In the genomic region with DNA sequence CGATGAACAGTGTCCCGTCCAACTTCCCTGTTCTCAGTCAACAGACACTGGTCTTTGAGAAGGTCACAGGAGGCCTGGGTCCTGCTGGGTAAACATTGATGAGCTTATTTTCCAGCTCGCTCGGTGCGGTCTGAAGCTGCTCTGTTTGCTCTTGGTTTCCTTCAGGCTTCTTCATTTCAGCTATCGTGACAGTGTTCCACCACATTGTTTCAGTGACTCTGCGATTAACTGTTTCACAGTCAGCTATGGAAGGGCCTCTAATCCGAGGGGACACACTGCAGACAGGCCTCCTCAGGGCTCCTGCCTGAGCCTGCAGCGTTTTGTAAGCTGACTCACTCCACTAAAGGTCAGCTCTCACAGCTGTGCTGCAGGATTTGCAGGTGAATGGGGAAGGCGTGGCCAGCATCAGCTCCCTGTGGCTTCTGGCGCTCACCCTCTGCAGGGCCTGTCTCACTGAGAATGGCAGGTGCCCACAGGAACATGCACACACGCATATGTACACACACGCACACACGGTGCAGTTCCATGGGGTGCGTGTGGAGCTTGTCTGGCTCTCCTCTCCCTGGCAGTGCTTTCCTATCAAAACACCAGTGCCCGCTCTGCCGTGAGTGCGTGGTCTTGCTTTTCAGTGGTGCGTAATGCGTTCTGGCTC, we compare ENCODE assay signal across 1 cellular context.
TF ChIP-seq lines count a peak whose summit lies in the region.

No MANE protein-coding gene starts in this region.

TF ChIP-seq in H1, 55 proteins besides CTCF, POLR2A, EP300 and RAD21:
- TF ChIP-seq SIN3A (conservative IDR thresholded peaks at IDR 0.05 in 1 of 2, IDR thresholded peaks at IDR 0.05 in 1 of 2; ENCODE audit: low read depth in 1 of 2, low read length in 2 of 2) (peak in 1 of 2 experiments; percentile 83; a peak in 2 of 4 replicates), JUND (IDR thresholded peaks at IDR 0.05; ENCODE audit: low read length) (peak; percentile 81), SUZ12 (IDR thresholded peaks at IDR 0.05; ENCODE audit: low read length) (no peak), BACH1 (IDR thresholded peaks at IDR 0.05; ENCODE audit: low read length) (peak; percentile 85), TEAD4 (IDR thresholded peaks at IDR 0.05; ENCODE audit: low read depth, low read length) (peak; percentile 39; the same call in 1 of the 2 replicates), RFX5 (IDR thresholded peaks at IDR 0.05; ENCODE audit: borderline replicate concordance, low read depth, low read length) (no peak), CREB1 (IDR thresholded peaks at IDR 0.05) (no peak), ASH2L (IDR thresholded peaks at IDR 0.05; ENCODE audit: low read length) (peak; percentile 31), BCL11A (IDR thresholded peaks at IDR 0.05; ENCODE audit: low read depth in 2 of 2, low read length in 2 of 2) (no peak), CBX8 (IDR thresholded peaks at IDR 0.05; ENCODE audit: borderline replicate concordance, low read depth, low read length) (no peak), RBBP5 (IDR thresholded peaks at IDR 0.05; ENCODE audit: borderline replicate concordance, low read depth, low read length) (peak; percentile 46; the same call in 1 of the 2 replicates), CHD2 (IDR thresholded peaks at IDR 0.05; ENCODE audit: low read length) (no peak), SP4 (IDR thresholded peaks at IDR 0.05; ENCODE audit: low read length) (no peak), POU5F1 (IDR thresholded peaks at IDR 0.05; ENCODE audit: low read depth, low read length) (no peak), EZH2 (IDR thresholded peaks at IDR 0.05; ENCODE audit: low read depth, low read length, severe bottlenecking) (no peak), SRF (IDR thresholded peaks at IDR 0.05; ENCODE audit: low read depth, low read length) (no peak), E2F6 (IDR thresholded peaks at IDR 0.05) (no peak), CBX5 (IDR thresholded peaks at IDR 0.05; ENCODE audit: low read depth, low read length) (no peak), USF2 (IDR thresholded peaks at IDR 0.05; ENCODE audit: low read length) (no peak), CTBP2 (IDR thresholded peaks at IDR 0.05; ENCODE audit: borderline replicate concordance, insufficient read depth, insufficient read length, low read length) (no peak), CEBPB (IDR thresholded peaks at IDR 0.05; ENCODE audit: low read depth, low read length) (no peak), TAF7 (optimal IDR thresholded peaks at IDR 0.05; ENCODE audit: borderline replicate concordance, low read depth, low read length) (no peak), SP2 (IDR thresholded peaks at IDR 0.05; ENCODE audit: low read length) (no peak), YY1 (IDR thresholded peaks at IDR 0.05; ENCODE audit: low read depth, low read length) (no peak), GABPA (IDR thresholded peaks at IDR 0.05; ENCODE audit: borderline replicate concordance, insufficient read depth, low read length) (no peak), PHF8 (conservative IDR thresholded peaks at IDR 0.05; ENCODE audit: low read depth, low read length) (no peak), MAFK (IDR thresholded peaks at IDR 0.05; ENCODE audit: low read depth, low read length) (peak; percentile 45; the same call in 1 of the 2 replicates), KDM5A (IDR thresholded peaks at IDR 0.05; ENCODE audit: low read length) (no peak), HDAC6 (IDR thresholded peaks at IDR 0.05; ENCODE audit: low read depth, low read length) (no peak), HDAC2 (IDR thresholded peaks at IDR 0.05; ENCODE audit: borderline replicate concordance in 1 of 2, low read depth in 2 of 2, low read length in 2 of 2) (0 out of 4 replicates have a peak, but pooled peaks of 1 of the 2 experiments have one; percentile 24), RNF2 (IDR thresholded peaks at IDR 0.05; ENCODE audit: borderline replicate concordance, low read depth, low read length, missing control alignments, poor library complexity, severe bottlenecking) (no peak), TCF12 (IDR thresholded peaks at IDR 0.05; ENCODE audit: low read depth, low read length) (peak; percentile 92), CHD1 (IDR thresholded peaks at IDR 0.05; ENCODE audit: low read depth, low read length) (no peak), RXRA (IDR thresholded peaks at IDR 0.05; ENCODE audit: insufficient read depth, low read depth, low read length) (no peak), EGR1 (IDR thresholded peaks at IDR 0.05; ENCODE audit: borderline replicate concordance, low read depth, low read length) (no peak), NANOG (IDR thresholded peaks at IDR 0.05; ENCODE audit: insufficient read depth, low read depth, low read length, poor library complexity, severe bottlenecking) (no peak), SIX5 (IDR thresholded peaks at IDR 0.05; ENCODE audit: low read depth, low read length) (no peak), FOSL1 (IDR thresholded peaks at IDR 0.05; ENCODE audit: insufficient read depth, low read depth, low read length) (no peak), KDM1A (IDR thresholded peaks at IDR 0.05; ENCODE audit: borderline replicate concordance, low read length) (peak; percentile 90), GTF2F1 (IDR thresholded peaks at IDR 0.05; ENCODE audit: borderline replicate concordance, low read depth, low read length) (no peak), SAP30 (IDR thresholded peaks at IDR 0.05; ENCODE audit: insufficient read depth, insufficient replicate concordance, low read length) (no peak), ZNF274 (IDR thresholded peaks at IDR 0.05; ENCODE audit: borderline replicate concordance, extremely low read depth, low read length) (no peak), POLR2AphosphoS5 (IDR thresholded peaks at IDR 0.05; ENCODE audit: low read depth, low read length) (peak; percentile 78), SP1 (IDR thresholded peaks at IDR 0.05; ENCODE audit: low read depth, low read length) (no peak; the same call in 1 of the 2 replicates), JUN (IDR thresholded peaks at IDR 0.05; ENCODE audit: low read depth, low read length) (no peak; the same call in 1 of the 2 replicates), TBP (IDR thresholded peaks at IDR 0.05; ENCODE audit: low read depth, low read length) (peak; percentile 63), KDM4A (IDR thresholded peaks at IDR 0.05; ENCODE audit: low read depth, low read length, severe bottlenecking) (no peak), BRCA1 (IDR thresholded peaks at IDR 0.05; ENCODE audit: low read depth, low read length) (no peak), TAF1 (IDR thresholded peaks at IDR 0.05; ENCODE audit: low read depth, low read length) (peak; percentile 52; the same call in 1 of the 2 replicates), NRF1 (IDR thresholded peaks at IDR 0.05; ENCODE audit: low read depth, low read length) (no peak), SIRT6 (IDR thresholded peaks at IDR 0.05; ENCODE audit: low read length) (no peak)
- TF ChIP-seq, protein P1, sequence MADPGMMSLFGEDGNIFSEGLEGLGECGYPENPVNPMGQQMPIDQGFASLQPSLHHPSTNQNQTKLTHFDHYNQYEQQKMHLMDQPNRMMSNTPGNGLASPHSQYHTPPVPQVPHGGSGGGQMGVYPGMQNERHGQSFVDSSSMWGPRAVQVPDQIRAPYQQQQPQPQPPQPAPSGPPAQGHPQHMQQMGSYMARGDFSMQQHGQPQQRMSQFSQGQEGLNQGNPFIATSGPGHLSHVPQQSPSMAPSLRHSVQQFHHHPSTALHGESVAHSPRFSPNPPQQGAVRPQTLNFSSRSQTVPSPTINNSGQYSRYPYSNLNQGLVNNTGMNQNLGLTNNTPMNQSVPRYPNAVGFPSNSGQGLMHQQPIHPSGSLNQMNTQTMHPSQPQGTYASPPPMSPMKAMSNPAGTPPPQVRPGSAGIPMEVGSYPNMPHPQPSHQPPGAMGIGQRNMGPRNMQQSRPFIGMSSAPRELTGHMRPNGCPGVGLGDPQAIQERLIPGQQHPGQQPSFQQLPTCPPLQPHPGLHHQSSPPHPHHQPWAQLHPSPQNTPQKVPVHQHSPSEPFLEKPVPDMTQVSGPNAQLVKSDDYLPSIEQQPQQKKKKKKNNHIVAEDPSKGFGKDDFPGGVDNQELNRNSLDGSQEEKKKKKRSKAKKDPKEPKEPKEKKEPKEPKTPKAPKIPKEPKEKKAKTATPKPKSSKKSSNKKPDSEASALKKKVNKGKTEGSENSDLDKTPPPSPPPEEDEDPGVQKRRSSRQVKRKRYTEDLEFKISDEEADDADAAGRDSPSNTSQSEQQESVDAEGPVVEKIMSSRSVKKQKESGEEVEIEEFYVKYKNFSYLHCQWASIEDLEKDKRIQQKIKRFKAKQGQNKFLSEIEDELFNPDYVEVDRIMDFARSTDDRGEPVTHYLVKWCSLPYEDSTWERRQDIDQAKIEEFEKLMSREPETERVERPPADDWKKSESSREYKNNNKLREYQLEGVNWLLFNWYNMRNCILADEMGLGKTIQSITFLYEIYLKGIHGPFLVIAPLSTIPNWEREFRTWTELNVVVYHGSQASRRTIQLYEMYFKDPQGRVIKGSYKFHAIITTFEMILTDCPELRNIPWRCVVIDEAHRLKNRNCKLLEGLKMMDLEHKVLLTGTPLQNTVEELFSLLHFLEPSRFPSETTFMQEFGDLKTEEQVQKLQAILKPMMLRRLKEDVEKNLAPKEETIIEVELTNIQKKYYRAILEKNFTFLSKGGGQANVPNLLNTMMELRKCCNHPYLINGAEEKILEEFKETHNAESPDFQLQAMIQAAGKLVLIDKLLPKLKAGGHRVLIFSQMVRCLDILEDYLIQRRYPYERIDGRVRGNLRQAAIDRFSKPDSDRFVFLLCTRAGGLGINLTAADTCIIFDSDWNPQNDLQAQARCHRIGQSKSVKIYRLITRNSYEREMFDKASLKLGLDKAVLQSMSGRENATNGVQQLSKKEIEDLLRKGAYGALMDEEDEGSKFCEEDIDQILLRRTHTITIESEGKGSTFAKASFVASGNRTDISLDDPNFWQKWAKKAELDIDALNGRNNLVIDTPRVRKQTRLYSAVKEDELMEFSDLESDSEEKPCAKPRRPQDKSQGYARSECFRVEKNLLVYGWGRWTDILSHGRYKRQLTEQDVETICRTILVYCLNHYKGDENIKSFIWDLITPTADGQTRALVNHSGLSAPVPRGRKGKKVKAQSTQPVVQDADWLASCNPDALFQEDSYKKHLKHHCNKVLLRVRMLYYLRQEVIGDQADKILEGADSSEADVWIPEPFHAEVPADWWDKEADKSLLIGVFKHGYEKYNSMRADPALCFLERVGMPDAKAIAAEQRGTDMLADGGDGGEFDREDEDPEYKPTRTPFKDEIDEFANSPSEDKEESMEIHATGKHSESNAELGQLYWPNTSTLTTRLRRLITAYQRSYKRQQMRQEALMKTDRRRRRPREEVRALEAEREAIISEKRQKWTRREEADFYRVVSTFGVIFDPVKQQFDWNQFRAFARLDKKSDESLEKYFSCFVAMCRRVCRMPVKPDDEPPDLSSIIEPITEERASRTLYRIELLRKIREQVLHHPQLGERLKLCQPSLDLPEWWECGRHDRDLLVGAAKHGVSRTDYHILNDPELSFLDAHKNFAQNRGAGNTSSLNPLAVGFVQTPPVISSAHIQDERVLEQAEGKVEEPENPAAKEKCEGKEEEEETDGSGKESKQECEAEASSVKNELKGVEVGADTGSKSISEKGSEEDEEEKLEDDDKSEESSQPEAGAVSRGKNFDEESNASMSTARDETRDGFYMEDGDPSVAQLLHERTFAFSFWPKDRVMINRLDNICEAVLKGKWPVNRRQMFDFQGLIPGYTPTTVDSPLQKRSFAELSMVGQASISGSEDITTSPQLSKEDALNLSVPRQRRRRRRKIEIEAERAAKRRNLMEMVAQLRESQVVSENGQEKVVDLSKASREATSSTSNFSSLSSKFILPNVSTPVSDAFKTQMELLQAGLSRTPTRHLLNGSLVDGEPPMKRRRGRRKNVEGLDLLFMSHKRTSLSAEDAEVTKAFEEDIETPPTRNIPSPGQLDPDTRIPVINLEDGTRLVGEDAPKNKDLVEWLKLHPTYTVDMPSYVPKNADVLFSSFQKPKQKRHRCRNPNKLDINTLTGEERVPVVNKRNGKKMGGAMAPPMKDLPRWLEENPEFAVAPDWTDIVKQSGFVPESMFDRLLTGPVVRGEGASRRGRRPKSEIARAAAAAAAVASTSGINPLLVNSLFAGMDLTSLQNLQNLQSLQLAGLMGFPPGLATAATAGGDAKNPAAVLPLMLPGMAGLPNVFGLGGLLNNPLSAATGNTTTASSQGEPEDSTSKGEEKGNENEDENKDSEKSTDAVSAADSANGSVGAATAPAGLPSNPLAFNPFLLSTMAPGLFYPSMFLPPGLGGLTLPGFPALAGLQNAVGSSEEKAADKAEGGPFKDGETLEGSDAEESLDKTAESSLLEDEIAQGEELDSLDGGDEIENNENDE (IDR thresholded peaks at IDR 0.05; ENCODE audit: insufficient replicate concordance, low read length) = no peak
- TF ChIP-seq, protein P2, sequence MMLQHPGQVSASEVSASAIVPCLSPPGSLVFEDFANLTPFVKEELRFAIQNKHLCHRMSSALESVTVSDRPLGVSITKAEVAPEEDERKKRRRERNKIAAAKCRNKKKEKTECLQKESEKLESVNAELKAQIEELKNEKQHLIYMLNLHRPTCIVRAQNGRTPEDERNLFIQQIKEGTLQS (IDR thresholded peaks at IDR 0.05; ENCODE audit: insufficient read depth, low read depth, low read length) = no peak
- TF ChIP-seq, protein P3, sequence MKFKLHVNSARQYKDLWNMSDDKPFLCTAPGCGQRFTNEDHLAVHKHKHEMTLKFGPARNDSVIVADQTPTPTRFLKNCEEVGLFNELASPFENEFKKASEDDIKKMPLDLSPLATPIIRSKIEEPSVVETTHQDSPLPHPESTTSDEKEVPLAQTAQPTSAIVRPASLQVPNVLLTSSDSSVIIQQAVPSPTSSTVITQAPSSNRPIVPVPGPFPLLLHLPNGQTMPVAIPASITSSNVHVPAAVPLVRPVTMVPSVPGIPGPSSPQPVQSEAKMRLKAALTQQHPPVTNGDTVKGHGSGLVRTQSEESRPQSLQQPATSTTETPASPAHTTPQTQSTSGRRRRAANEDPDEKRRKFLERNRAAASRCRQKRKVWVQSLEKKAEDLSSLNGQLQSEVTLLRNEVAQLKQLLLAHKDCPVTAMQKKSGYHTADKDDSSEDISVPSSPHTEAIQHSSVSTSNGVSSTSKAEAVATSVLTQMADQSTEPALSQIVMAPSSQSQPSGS (IDR thresholded peaks at IDR 0.05; ENCODE audit: low read length) = no peak
- TF ChIP-seq, protein P4, sequence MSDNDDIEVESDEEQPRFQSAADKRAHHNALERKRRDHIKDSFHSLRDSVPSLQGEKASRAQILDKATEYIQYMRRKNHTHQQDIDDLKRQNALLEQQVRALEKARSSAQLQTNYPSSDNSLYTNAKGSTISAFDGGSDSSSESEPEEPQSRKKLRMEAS (IDR thresholded peaks at IDR 0.05) = peak; percentile 56
